ENCODE assay signal across 1 cellular context in genomic region chr12:49967042-49967776, GRCh38.
A peak's percentile ranks its signal among the peaks of the same experiment; 100 is the strongest.
TF ChIP-seq lines count a peak whose summit lies in the region.

No MANE protein-coding gene starts in this region.

TF ChIP-seq in HEK293, 187 proteins besides CTCF, POLR2A, EP300 and RAD21 (continued from another document and continues in another):
- peak; percentile 97 for TF ChIP-seq PATZ1 (tag by site-specific recombination; IDR thresholded peaks at IDR 0.05)
- peak; percentile 18; the same call in 1 of the 2 replicates for TF ChIP-seq BCL11B (tag by site-specific recombination; IDR thresholded peaks at IDR 0.05; ENCODE audit: low read depth)
- peak; percentile 49; the same call in 1 of the 2 replicates for TF ChIP-seq KLF7 (tag by site-specific recombination; IDR thresholded peaks at IDR 0.05; ENCODE audit: borderline replicate concordance)
- TF ChIP-seq ZNF140 (tag by site-specific recombination; IDR thresholded peaks at IDR 0.05): no peak
- peak; percentile 94 for TF ChIP-seq KLF1 (tag by site-specific recombination; IDR thresholded peaks at IDR 0.05)
- TF ChIP-seq PRDM6 (tag by site-specific recombination; IDR thresholded peaks at IDR 0.05): no peak
- TF ChIP-seq ZNF623 (tag by site-specific recombination; IDR thresholded peaks at IDR 0.05): 0 out of 2 replicates have a peak, but pooled peaks have one; percentile 20
- TF ChIP-seq ZBTB48 (tag by site-specific recombination; IDR thresholded peaks at IDR 0.05): peak; percentile 81; the same call in 1 of the 2 replicates
- no peak for TF ChIP-seq ZNF138 (tag by site-specific recombination; IDR thresholded peaks at IDR 0.05; ENCODE audit: borderline replicate concordance)
- peak; percentile 76 for TF ChIP-seq SP7 (tag by site-specific recombination; IDR thresholded peaks at IDR 0.05)
- TF ChIP-seq ZNF398 (tag by site-specific recombination; IDR thresholded peaks at IDR 0.05): peak; percentile 52; the same call in 1 of the 2 replicates
- peak; percentile 96 for TF ChIP-seq ZNF2 (tag by site-specific recombination; IDR thresholded peaks at IDR 0.05)
- no peak for TF ChIP-seq ZNF560 (tag by site-specific recombination; IDR thresholded peaks at IDR 0.05; ENCODE audit: borderline replicate concordance)
- peak; percentile 66 for TF ChIP-seq OSR2 (tag by site-specific recombination; IDR thresholded peaks at IDR 0.05)
- TF ChIP-seq PBX3 (CRISPR knock-in tag; IDR thresholded peaks at IDR 0.05): 0 out of 2 replicates have a peak, but pooled peaks have one; percentile 61
- TF ChIP-seq MZF1 (tag by site-specific recombination; IDR thresholded peaks at IDR 0.05; ENCODE audit: borderline replicate concordance): peak; percentile 65; the same call in 1 of the 2 replicates
- TF ChIP-seq ZNF645 (tag by site-specific recombination; IDR thresholded peaks at IDR 0.05): 0 out of 2 replicates have a peak, but pooled peaks have one; percentile 41
- TF ChIP-seq ZBTB7A (tag by site-specific recombination; IDR thresholded peaks at IDR 0.05; ENCODE audit: low read depth): no peak
- TF ChIP-seq ZNF18 (tag by site-specific recombination; IDR thresholded peaks at IDR 0.05): no peak
- TF ChIP-seq WT1 (tag by site-specific recombination; IDR thresholded peaks at IDR 0.05): peak; percentile 82
- no peak for TF ChIP-seq ZNF514 (tag by site-specific recombination; IDR thresholded peaks at IDR 0.05)
- TF ChIP-seq KLF17 (tag by site-specific recombination; IDR thresholded peaks at IDR 0.05): peak; percentile 74; the same call in 1 of the 2 replicates
- peak; percentile 96 for TF ChIP-seq ZNF423 (tag by site-specific recombination; IDR thresholded peaks at IDR 0.05)
- peak; percentile 92 for TF ChIP-seq ZNF785 (tag by site-specific recombination; IDR thresholded peaks at IDR 0.05)
- peak; percentile 77 for TF ChIP-seq ZFHX2 (tag by site-specific recombination; conservative IDR thresholded peaks at IDR 0.05)
- TF ChIP-seq ZNF510 (tag by site-specific recombination; IDR thresholded peaks at IDR 0.05; ENCODE audit: insufficient replicate concordance): no peak
- TF ChIP-seq ZNF157 (tag by site-specific recombination; IDR thresholded peaks at IDR 0.05): no peak
- no peak for TF ChIP-seq ZNF155 (tag by site-specific recombination; IDR thresholded peaks at IDR 0.05)
- no peak for TF ChIP-seq GLI2 (tag by site-specific recombination; IDR thresholded peaks at IDR 0.05; ENCODE audit: borderline replicate concordance, low read depth)
- peak; percentile 98 for TF ChIP-seq ZNF610 (tag by site-specific recombination; IDR thresholded peaks at IDR 0.05; ENCODE audit: borderline replicate concordance)
- TF ChIP-seq ZNF274 (IDR thresholded peaks at IDR 0.05; ENCODE audit: low read length): no peak
- no peak for TF ChIP-seq ZNF274 (tag by site-specific recombination; IDR thresholded peaks at IDR 0.05; ENCODE audit: borderline replicate concordance)
- TF ChIP-seq ZBTB11 (tag by site-specific recombination; conservative IDR thresholded peaks at IDR 0.05; ENCODE audit: low read depth): 0 out of 2 replicates have a peak, but pooled peaks have one; percentile 22
- peak; percentile 78 for TF ChIP-seq ZNF600 (tag by site-specific recombination; IDR thresholded peaks at IDR 0.05)
- no peak for TF ChIP-seq YY1 (tag by site-specific recombination; IDR thresholded peaks at IDR 0.05)
- peak; percentile 43; the same call in 1 of the 2 replicates for TF ChIP-seq TRIM28 (IDR thresholded peaks at IDR 0.05; ENCODE audit: borderline replicate concordance, low read length)
- peak; percentile 67; the same call in 1 of the 2 replicates for TF ChIP-seq ZNF341 (tag by site-specific recombination; IDR thresholded peaks at IDR 0.05; ENCODE audit: low read depth)
- no peak for TF ChIP-seq ZNF488 (tag by site-specific recombination; IDR thresholded peaks at IDR 0.05)
- no peak for TF ChIP-seq RBAK (tag by site-specific recombination; IDR thresholded peaks at IDR 0.05)
- TF ChIP-seq ZSCAN30 (tag by site-specific recombination; IDR thresholded peaks at IDR 0.05): no peak
- peak; percentile 77 for TF ChIP-seq ZNF366 (tag by site-specific recombination; conservative IDR thresholded peaks at IDR 0.05)
- no peak for TF ChIP-seq SALL2 (tag by site-specific recombination; IDR thresholded peaks at IDR 0.05; ENCODE audit: borderline replicate concordance)
- TF ChIP-seq ZNF175 (tag by site-specific recombination; IDR thresholded peaks at IDR 0.05): no peak
- no peak for TF ChIP-seq ZNF416 (tag by site-specific recombination; IDR thresholded peaks at IDR 0.05)
- TF ChIP-seq ZNF214 (tag by site-specific recombination; IDR thresholded peaks at IDR 0.05; ENCODE audit: borderline replicate concordance): no peak
- TF ChIP-seq ZNF121 (tag by site-specific recombination; IDR thresholded peaks at IDR 0.05): no peak
- no peak for TF ChIP-seq ZNF148 (tag by site-specific recombination; IDR thresholded peaks at IDR 0.05; ENCODE audit: borderline replicate concordance)
- TF ChIP-seq ZFP37 (tag by site-specific recombination; IDR thresholded peaks at IDR 0.05): peak; percentile 85; the same call in 1 of the 2 replicates
